Comparison of ENCODE assay signal across 17 cellular contexts in genomic region chr11:620201-620600, GRCh38. TPM values are rescaled to one million over a fixed set of nuclear protein-coding genes. Genes with fewer than 3 reads are reported as not detected.
DNase-seq lines count a peak whose midpoint lies in the region; ATAC-seq, FAIRE-seq and TF ChIP-seq lines count a peak whose summit lies in the region.
"Had no signal": no experiment of that assay in that cellular context is flagged by ENCODE, and none has a peak within 500 bp of the region (broad histone marks: within the 10 kb centered on the region; RNA-seq: fewer than 3 reads in every experiment).

No MANE protein-coding gene starts in this region.

- H3K4me2 ChIP-seq in GM12878 (ENCODE audit: control insufficient read depth, insufficient read depth) = no peak overlapping the region

- no peak for TF ChIP-seq CTCF in GM12878 (IDR thresholded peaks at IDR 0.05 in 2 of 3, conservative IDR thresholded peaks at IDR 0.05 in 1 of 3; ENCODE audit: control insufficient read depth in 2 of 3, extremely low read depth in 1 of 3, insufficient read depth in 1 of 3, low read depth in 3 of 3, low read length in 3 of 3)

- BruUV-seq in GM12878 (replicated peaks; lab: Mats Ljungman, UMichigan) = no TSS peak

- ATAC-seq in GM12878 (no peak), HG02852 (IDR thresholded peaks at IDR 0.05; ENCODE audit: unreplicated experiment) (no peak)

- H3K9me3 ChIP-seq in GM12878 (replicated peaks; ENCODE audit: control insufficient read depth, insufficient read depth, low read length) = no peaks in the 10 kb centered on the region

- 87% methylated on average over 13 of the region's 13 CpGs for WGBS in GM12878 (ENCODE audit: insufficient coverage, insufficient replicate concordance, low lambda C conversion rate, missing lambda C conversion rate)

- H4K20me1 ChIP-seq in GM12878 (ENCODE audit: control insufficient read depth, insufficient read depth) = no peaks in the 10 kb centered on the region

- H3K4me3 ChIP-seq in GM12878 = no peak overlapping the region
- H3K4me3 ChIP-seq: SK-N-MC had no signal

- H3K36me3 ChIP-seq in GM12878 (ENCODE audit: control insufficient read depth in 2 of 2, insufficient read depth in 2 of 2, low read length in 1 of 2) = no peaks in the 10 kb centered on the region

- TF ChIP-seq EP300 in GM12878 (IDR thresholded peaks at IDR 0.05; ENCODE audit: borderline replicate concordance in 1 of 2, control insufficient read depth in 1 of 2, low read depth in 2 of 2, low read length in 2 of 2) = no peak

- intact Hi-C loops in GM12878 (cut with micrococcal nuclease; ENCODE audit: unreplicated experiment) = no loop called here

- FAIRE-seq in GM12891 (lab: Jason Lieb, UNC) (no peak), GM12878 (lab: Jason Lieb, UNC) (no peak)
- FAIRE-seq: H1 had no signal

- DNase-seq in GM12891 (ENCODE audit: insufficient read length, low spot score) (no peak), GM12878 (ENCODE audit: low read depth, low spot score) (no peak), occipital lobe (lab: John Stamatoyannopoulos, UW) (no peak)
- DNase-seq: C1 segment of cervical spinal cord, DMS79, NCI-H1417, NCI-H187, NCI-H2107, NCI-H2227 treated with DMSO at 0.1 percent for 48 hours, NCI-H510A treated with DMSO at 0.1 percent for 48 hours, NCI-H774, OCI-M1, SHP77 had no signal

- H3K79me2 ChIP-seq in GM12878 (ENCODE audit: control insufficient read depth, insufficient read depth, low read length) = peaks cover 5% of the 10 kb centered on the region

- H3K4me1 ChIP-seq in GM12878 (ENCODE audit: control insufficient read depth, insufficient read depth, low read length) = peaks cover 4% of the 10 kb centered on the region

- H3K27ac ChIP-seq in GM12878 (ENCODE audit: control insufficient read depth, insufficient read depth) = no peak overlapping the region
- H3K27ac ChIP-seq: SK-N-MC had no signal

- no peak overlapping the region for H3K9ac ChIP-seq in GM12878 (ENCODE audit: control insufficient read depth, insufficient read depth, low read length)

- in situ Hi-C loops in GM12878 (cut with MboI) = no loop called here

- TF ChIP-seq POLR2A in GM12891 (IDR thresholded peaks at IDR 0.05; ENCODE audit: low read depth, low read length) (no peak), GM12878 (IDR thresholded peaks at IDR 0.05; ENCODE audit: low read depth, low read length) (peak; percentile 22; the same call in 1 of the 2 replicates)

- RAD21 ChIA-PET in GM12878 (lab: Charles Lee; ENCODE audit: unreplicated experiment) = no interaction called here

- CTCF ChIA-PET in GM12878 (lab: Yijun Ruan, JAX) = no interaction called here

- no peak overlapping the region for H2AFZ ChIP-seq in GM12878 (ENCODE audit: control insufficient read depth, low read depth, low read length)

- no peaks in the 10 kb centered on the region for H3K27me3 ChIP-seq in GM12878 (replicated peaks in 1 of 2; ENCODE audit: control insufficient read depth in 2 of 2, insufficient read depth in 2 of 2, low read length in 1 of 2)

- no peak for TF ChIP-seq RAD21 in GM12878 (IDR thresholded peaks at IDR 0.05; ENCODE audit: insufficient read depth, low read depth, low read length)

- SMC1A ChIA-PET in GM12878 (lab: Charles Lee; ENCODE audit: uncharacterized antibody, unreplicated experiment) = no interaction called here

- POLR2A ChIA-PET in GM12878 (lab: Charles Lee) = interaction anchor here (0.5 kb wide), 1 partner anchor 106 kb away, joined by 4 read pairs; no protein-coding TSS in a partner anchor

RNA-seq across cellular contexts. Expression of gene IRF7, which starts 4.5 kb away (rescaled TPM):
- 57.8 TPM for polyA plus RNA-seq in GM12891 (2012; ENCODE audit: low read depth, missing spikeins)
- total RNA-seq in GM12878 (2013; cell fraction: nucleolus; rRNA removed) = 129 and 153 TPM in 2 replicates
- total RNA-seq in GM12878 (2014; rRNA removed) = 119 and 141 TPM in 2 replicates
- 24.3 and 24.4 TPM in 2 replicates for total RNA-seq in GM12878 (2014; rRNA removed; fragmentation: Illumina TruSeq; extraction: Trizol)
- total RNA-seq in GM12878 (2021) = 115 and 116 TPM in 2 replicates
- 17.8 TPM for polyA plus RNA-seq in GM12878 (2011; ENCODE audit: low read depth)
- polyA plus RNA-seq in GM12878 (2011; rRNA removed) = 22.0 and 65.3 TPM in 2 replicates
- polyA plus RNA-seq in GM12878 (2011; cell fraction: cytosol; rRNA removed) = 83.0 and 157 TPM in 2 replicates
- 623 and 683 TPM in 2 replicates for polyA plus RNA-seq in GM12878 (2011; cell fraction: nucleus; rRNA removed)
- polyA plus RNA-seq in GM12878 (2012) = 112 and 138 TPM in 2 replicates
- 0.71 and 8.1 TPM in 2 replicates for polyA plus RNA-seq in GM12878 (2014; fragmentation: Illumina TruSeq; extraction: Trizol)
- 10 to 100 TPM in 1 of 2 experiments, 1 to 10 TPM in 1; 4.4 to 26.4 TPM for polyA plus RNA-seq in GM12878 (2014; fragmentation: Nextera tagmentation; extraction: Ambion mirVana)
- polyA plus RNA-seq in GM12878 (2014; rRNA removed) = 129 and 142 TPM in 2 replicates
- 10 to 100 TPM; 69.9 to 88.5 TPM for polyA plus RNA-seq in GM12878 (2016; fragmentation: Nextera tagmentation; extraction: Ambion mirVana)
- polyA minus RNA-seq in GM12878 (2011; rRNA and poly(A)+ RNA removed) = 50.5 and 146 TPM in 2 replicates
- 62.5 and 71.1 TPM in 2 replicates for polyA minus RNA-seq in GM12878 (2011; cell fraction: cytosol; rRNA and poly(A)+ RNA removed)
- 201 and 259 TPM in 2 replicates for polyA minus RNA-seq in GM12878 (2011; cell fraction: nucleus; rRNA and poly(A)+ RNA removed)
- total RNA-seq in occipital lobe = 7.6 TPM
- total RNA-seq: M059J had no signal

RNA-seq across cellular contexts. Expression of gene CDHR5, which starts 4.6 kb away (rescaled TPM):
- polyA plus RNA-seq in GM12891 (2012; ENCODE audit: low read depth, missing spikeins) = 0.37 TPM
- total RNA-seq in GM12878 (2013; cell fraction: nucleolus; rRNA removed) = not detected in 2 replicates
- 0.05 TPM in 1 of 2 replicates, not detected in the other for total RNA-seq in GM12878 (2014; rRNA removed)
- total RNA-seq in GM12878 (2014; rRNA removed; fragmentation: Illumina TruSeq; extraction: Trizol) = not detected in 2 replicates
- total RNA-seq in GM12878 (2021) = 0.40 TPM in 1 of 2 replicates, not detected in the other
- polyA plus RNA-seq in GM12878 (2011; ENCODE audit: low read depth) = not detected
- polyA plus RNA-seq in GM12878 (2011; rRNA removed) = not detected in 2 replicates
- not detected in 2 replicates for polyA plus RNA-seq in GM12878 (2011; cell fraction: cytosol; rRNA removed)
- polyA plus RNA-seq in GM12878 (2011; cell fraction: nucleus; rRNA removed) = not detected in 2 replicates
- polyA plus RNA-seq in GM12878 (2012) = 0.11 and 0.19 TPM in 2 replicates
- not detected in 2 replicates for polyA plus RNA-seq in GM12878 (2014; fragmentation: Illumina TruSeq; extraction: Trizol)
- not detected for polyA plus RNA-seq in GM12878 (2014; fragmentation: Nextera tagmentation; extraction: Ambion mirVana)
- 0.06 TPM in 1 of 2 replicates, not detected in the other for polyA plus RNA-seq in GM12878 (2014; rRNA removed)
- polyA plus RNA-seq in GM12878 (2016; fragmentation: Nextera tagmentation; extraction: Ambion mirVana) = not detected
- not detected in 2 replicates for polyA minus RNA-seq in GM12878 (2011; rRNA and poly(A)+ RNA removed)
- polyA minus RNA-seq in GM12878 (2011; cell fraction: cytosol; rRNA and poly(A)+ RNA removed) = not detected in 2 replicates
- not detected in 2 replicates for polyA minus RNA-seq in GM12878 (2011; cell fraction: nucleus; rRNA and poly(A)+ RNA removed)
- not detected for total RNA-seq in occipital lobe
- total RNA-seq: H1, M059J had no signal
- polyA plus RNA-seq: H1 had no signal

RNA-seq across cellular contexts. Expression of gene SCT, which starts 6.8 kb away (rescaled TPM):
- polyA plus RNA-seq in GM12891 (2012; ENCODE audit: low read depth, missing spikeins) = not detected
- not detected in 2 replicates for total RNA-seq in GM12878 (2013; cell fraction: nucleolus; rRNA removed)
- total RNA-seq in GM12878 (2014; rRNA removed) (not detected in 2 replicates), GM12878 (2014; rRNA removed; fragmentation: Illumina TruSeq; extraction: Trizol) (not detected in 2 replicates), GM12878 (2021) (not detected in 2 replicates), occipital lobe (not detected)
- polyA plus RNA-seq in GM12878 (2011; ENCODE audit: low read depth) = not detected
- polyA plus RNA-seq in GM12878 (2011; rRNA removed) (not detected in 2 replicates), GM12878 (2014; fragmentation: Illumina TruSeq; extraction: Trizol) (not detected in 2 replicates), GM12878 (2014; fragmentation: Nextera tagmentation; extraction: Ambion mirVana) (not detected), GM12878 (2014; rRNA removed) (not detected in 2 replicates), GM12878 (2016; fragmentation: Nextera tagmentation; extraction: Ambion mirVana) (not detected)
- not detected in 2 replicates for polyA plus RNA-seq in GM12878 (2011; cell fraction: cytosol; rRNA removed)
- polyA plus RNA-seq in GM12878 (2011; cell fraction: nucleus; rRNA removed) = not detected in 2 replicates
- not detected in 2 replicates for polyA plus RNA-seq in GM12878 (2012)
- not detected in 2 replicates for polyA minus RNA-seq in GM12878 (2011; rRNA and poly(A)+ RNA removed)
- not detected in 2 replicates for polyA minus RNA-seq in GM12878 (2011; cell fraction: cytosol; rRNA and poly(A)+ RNA removed)
- polyA minus RNA-seq in GM12878 (2011; cell fraction: nucleus; rRNA and poly(A)+ RNA removed) = not detected in 2 replicates
- total RNA-seq: M059J had no signal

RNA-seq across cellular contexts. Expression of gene DRD4, which starts 16.9 kb away (rescaled TPM):
- not detected for polyA plus RNA-seq in GM12891 (2012; ENCODE audit: low read depth, missing spikeins)
- total RNA-seq in GM12878 (2013; cell fraction: nucleolus; rRNA removed) = 0.37 and 0.40 TPM in 2 replicates
- total RNA-seq in GM12878 (2014; rRNA removed) (not detected in 2 replicates), GM12878 (2014; rRNA removed; fragmentation: Illumina TruSeq; extraction: Trizol) (not detected in 2 replicates), GM12878 (2021) (0.24 TPM in 1 of 2 replicates, not detected in the other), occipital lobe (0.16 TPM)
- polyA plus RNA-seq in GM12878 (2011; ENCODE audit: low read depth) = not detected
- polyA plus RNA-seq in GM12878 (2011; rRNA removed) (not detected in 2 replicates), GM12878 (2014; fragmentation: Illumina TruSeq; extraction: Trizol) (not detected in 2 replicates), GM12878 (2014; fragmentation: Nextera tagmentation; extraction: Ambion mirVana) (not detected), GM12878 (2014; rRNA removed) (not detected in 2 replicates), GM12878 (2016; fragmentation: Nextera tagmentation; extraction: Ambion mirVana) (not detected)
- polyA plus RNA-seq in GM12878 (2011; cell fraction: cytosol; rRNA removed) = not detected in 2 replicates
- 0.07 and 0.12 TPM in 2 replicates for polyA plus RNA-seq in GM12878 (2011; cell fraction: nucleus; rRNA removed)
- polyA plus RNA-seq in GM12878 (2012) = 0.08 and 0.26 TPM in 2 replicates
- not detected in 2 replicates for polyA minus RNA-seq in GM12878 (2011; rRNA and poly(A)+ RNA removed)
- polyA minus RNA-seq in GM12878 (2011; cell fraction: cytosol; rRNA and poly(A)+ RNA removed) = not detected in 2 replicates
- 0.29 TPM in 1 of 2 replicates, not detected in the other for polyA minus RNA-seq in GM12878 (2011; cell fraction: nucleus; rRNA and poly(A)+ RNA removed)
- total RNA-seq: M059J had no signal

RNA-seq across cellular contexts. Expression of gene PHRF1, which starts 43.9 kb away (rescaled TPM):
- 12.5 TPM for polyA plus RNA-seq in GM12891 (2012; ENCODE audit: low read depth, missing spikeins)
- total RNA-seq in GM12878 (2013; cell fraction: nucleolus; rRNA removed) = 65.8 and 74.9 TPM in 2 replicates
- total RNA-seq in GM12878 (2014; rRNA removed) = 19.2 and 22.0 TPM in 2 replicates
- total RNA-seq in GM12878 (2014; rRNA removed; fragmentation: Illumina TruSeq; extraction: Trizol) = 8.8 and 11.1 TPM in 2 replicates
- total RNA-seq in GM12878 (2021) = 39.4 and 43.5 TPM in 2 replicates
- polyA plus RNA-seq in GM12878 (2011; ENCODE audit: low read depth) = 4.2 TPM
- 4.9 and 11.7 TPM in 2 replicates for polyA plus RNA-seq in GM12878 (2011; rRNA removed)
- 11.7 and 18.5 TPM in 2 replicates for polyA plus RNA-seq in GM12878 (2011; cell fraction: cytosol; rRNA removed)
- 44.2 and 63.2 TPM in 2 replicates for polyA plus RNA-seq in GM12878 (2011; cell fraction: nucleus; rRNA removed)
- 16.1 TPM in 2 replicates for polyA plus RNA-seq in GM12878 (2012)
- polyA plus RNA-seq in GM12878 (2014; fragmentation: Illumina TruSeq; extraction: Trizol) = 2.4 and 8.0 TPM in 2 replicates
- under 1 TPM; 0.13 to 0.42 TPM for polyA plus RNA-seq in GM12878 (2014; fragmentation: Nextera tagmentation; extraction: Ambion mirVana)
- 23.4 and 28.2 TPM in 2 replicates for polyA plus RNA-seq in GM12878 (2014; rRNA removed)
- 10 to 100 TPM; 18.5 to 21.7 TPM for polyA plus RNA-seq in GM12878 (2016; fragmentation: Nextera tagmentation; extraction: Ambion mirVana)
- 9.5 and 17.9 TPM in 2 replicates for polyA minus RNA-seq in GM12878 (2011; rRNA and poly(A)+ RNA removed)
- 12.8 and 12.9 TPM in 2 replicates for polyA minus RNA-seq in GM12878 (2011; cell fraction: cytosol; rRNA and poly(A)+ RNA removed)
- 14.7 and 27.1 TPM in 2 replicates for polyA minus RNA-seq in GM12878 (2011; cell fraction: nucleus; rRNA and poly(A)+ RNA removed)
- 27.3 TPM for total RNA-seq in occipital lobe
